Comparison of ENCODE assay signal across 9 cellular contexts in genomic region chr4:83145776-83146175, GRCh38. TPM values are rescaled to one million over a fixed set of nuclear protein-coding genes. Genes with fewer than 3 reads are reported as not detected.
DNase-seq lines count a peak whose midpoint lies in the region; ATAC-seq, FAIRE-seq and TF ChIP-seq lines count a peak whose summit lies in the region.
"Not testable (repeated sequence)": the region's sequence is repeated elsewhere in the genome, so short reads cannot be mapped to it uniquely, and the experiment has no call there.
"Had no signal": no experiment of that assay in that cellular context is flagged by ENCODE, and none has a peak within 500 bp of the region (broad histone marks: within the 10 kb centered on the region; RNA-seq: fewer than 3 reads in every experiment).

No MANE protein-coding gene starts in this region.

- not testable (repeated sequence) for H2BK120ac ChIP-seq in mesendoderm (ENCODE audit: low read depth, low read length)

- not testable (repeated sequence) for H3K27me3 Mint-ChIP-seq in activated T-cell treated with anti-CD3 and anti-CD28 coated beads, Interleukin-2, amount 50 U/mL, for 4 hours (ENCODE audit: low read depth); stimulated activated naive CD8-positive, alpha-beta T cell treated with anti-CD3 and anti-CD28 coated beads, Interleukin-15, Interleukin-2, amounts not matched to agents 100 ng/mL and 50 ng/mL, for 24 hours

- H3K9me3 ChIP-seq in GM12878 (replicated peaks; ENCODE audit: control insufficient read depth, insufficient read depth, low read length): not testable (repeated sequence)

- TF ChIP-seq CTCF in GM10248 (IDR thresholded peaks at IDR 0.05; ENCODE audit: control extremely low read depth, extremely low read depth, low read depth, missing control alignments) (peak; percentile 21), GM12878 (IDR thresholded peaks at IDR 0.05 in 2 of 3, conservative IDR thresholded peaks at IDR 0.05 in 1 of 3; ENCODE audit: control insufficient read depth in 2 of 3, extremely low read depth in 1 of 3, insufficient read depth in 1 of 3, low read depth in 3 of 3, low read length in 3 of 3) (peak in 1 of 3 experiments; percentile 5; a peak in 1 of 6 replicates)
- TF ChIP-seq CTCF in NB4 (IDR thresholded peaks at IDR 0.05; ENCODE audit: low read depth, low read length): not testable (repeated sequence)

- not testable (repeated sequence) for H2AK5ac ChIP-seq in mesendoderm (ENCODE audit: low read length)

- 54% methylated on average over 5 of the region's 5 CpGs for WGBS in GM12878 (ENCODE audit: insufficient coverage, insufficient replicate concordance, low lambda C conversion rate, missing lambda C conversion rate)
- WGBS in mesendoderm (ENCODE audit: extremely low coverage, insufficient coverage, low lambda C conversion rate): no CpG with 5 or more reads among the region's 5 CpGs

- not testable (repeated sequence) for H3K27ac ChIP-seq in GM12878 (ENCODE audit: control insufficient read depth, insufficient read depth); mesendoderm (ENCODE audit: low read depth, low read length)

- not testable (repeated sequence) for H3K36me3 ChIP-seq in GM12878 (ENCODE audit: control insufficient read depth in 2 of 2, insufficient read depth in 2 of 2, low read length in 1 of 2); mesendoderm (ENCODE audit: control insufficient read depth, insufficient read depth, low read length)

- not testable (repeated sequence) for H4K5ac ChIP-seq in mesendoderm (ENCODE audit: low read length)

- H4K20me1 ChIP-seq in GM12878 (ENCODE audit: control insufficient read depth, insufficient read depth): not testable (repeated sequence)

- H3K4ac ChIP-seq in mesendoderm (ENCODE audit: low read depth, low read length): not testable (repeated sequence)

- H3K9me3 Mint-ChIP-seq in activated T-cell treated with anti-CD3 and anti-CD28 coated beads, Interleukin-2, amount 50 U/mL, for 4 hours; stimulated activated naive CD8-positive, alpha-beta T cell treated with anti-CD3 and anti-CD28 coated beads, Interleukin-15, Interleukin-2, amounts not matched to agents 100 ng/mL and 50 ng/mL, for 24 hours: not testable (repeated sequence)

- H3K4me3 ChIP-seq in NB4 (ENCODE audit: low read depth, low read length); GM12878; mesendoderm (ENCODE audit: low read length): not testable (repeated sequence)

- intact Hi-C loops in GM12878 (cut with micrococcal nuclease; ENCODE audit: unreplicated experiment): not testable (repeated sequence)

- not testable (repeated sequence) for H3K4me1 ChIP-seq in GM12878 (ENCODE audit: control insufficient read depth, insufficient read depth, low read length); mesendoderm (ENCODE audit: control insufficient read depth, low read depth, low read length)

- not testable (repeated sequence) for H3K4me3 Mint-ChIP-seq in activated T-cell treated with anti-CD3 and anti-CD28 coated beads, Interleukin-2, amount 50 U/mL, for 4 hours; stimulated activated naive CD8-positive, alpha-beta T cell treated with anti-CD3 and anti-CD28 coated beads, Interleukin-15, Interleukin-2, amounts not matched to agents 100 ng/mL and 50 ng/mL, for 24 hours

- H3K27ac Mint-ChIP-seq in stimulated activated naive CD8-positive, alpha-beta T cell treated with anti-CD3 and anti-CD28 coated beads, Interleukin-15, Interleukin-2, amounts not matched to agents 100 ng/mL and 50 ng/mL, for 24 hours: peak overlapping the region; percentile 47

- not testable (repeated sequence) for BruUV-seq in GM12878 (replicated peaks; lab: Mats Ljungman, UMichigan)

- not testable (repeated sequence) for H3K23ac ChIP-seq in mesendoderm (ENCODE audit: low read length)

- TF ChIP-seq EP300 in GM12878 (IDR thresholded peaks at IDR 0.05; ENCODE audit: borderline replicate concordance in 1 of 2, control insufficient read depth in 1 of 2, low read depth in 2 of 2, low read length in 2 of 2): not testable (repeated sequence)

- SMC1A ChIA-PET in GM12878 (lab: Charles Lee; ENCODE audit: uncharacterized antibody, unreplicated experiment): interaction anchor here (1.0 to 3.3 kb wide), 11 partner anchors 9 to 111 kb away, joined by 3 to 14 read pairs (median 3); no protein-coding TSS in a partner anchor

- DNase-seq in GM10248 (ENCODE audit: extremely low spot score); activated T-cell treated with anti-CD3 and anti-CD28 coated beads, Interleukin-2, amount 50 U/mL, for 4 hours; GM12878 (ENCODE audit: low read depth, low spot score): not testable (repeated sequence)
- DNase-seq in NB4 (ENCODE audit: low read depth): peak; percentile 28
- DNase-seq in activated CD4-positive, alpha-beta T cell treated with anti-CD3 and anti-CD28 coated beads for 48 hours: peak; percentile 54
- DNase-seq in mesendoderm: peak; percentile 29
- DNase-seq in stimulated activated CD4-positive, alpha-beta T cell treated with anti-CD3 and anti-CD28 coated beads, Interleukin-4, amount 100 ng/mL, for 24 hours: peak; percentile 25

- H3K79me1 ChIP-seq in mesendoderm (ENCODE audit: low read length): not testable (repeated sequence)

- not testable (repeated sequence) for H3K36me3 Mint-ChIP-seq in activated T-cell treated with anti-CD3 and anti-CD28 coated beads, Interleukin-2, amount 50 U/mL, for 4 hours (ENCODE audit: insufficient read depth); stimulated activated naive CD8-positive, alpha-beta T cell treated with anti-CD3 and anti-CD28 coated beads, Interleukin-15, Interleukin-2, amounts not matched to agents 100 ng/mL and 50 ng/mL, for 24 hours (ENCODE audit: low read depth)

- POLR2A ChIA-PET in GM10248 (lab: Yijun Ruan, JAX): not testable (repeated sequence)
- POLR2A ChIA-PET in GM12878 (lab: Charles Lee): interaction anchor here (0.8 kb wide), 1 partner anchor 31 kb away, joined by 3 read pairs; no protein-coding TSS in a partner anchor

- RAD21 ChIA-PET in GM12878 (lab: Charles Lee; ENCODE audit: unreplicated experiment): interaction anchor here (1.2 kb wide), 1 partner anchor 70 kb away, joined by 3 read pairs; no protein-coding TSS in a partner anchor

- H3K4me1 Mint-ChIP-seq in activated T-cell treated with anti-CD3 and anti-CD28 coated beads, Interleukin-2, amount 50 U/mL, for 4 hours (ENCODE audit: low read depth): peaks cover 20% of the 10 kb centered on the region
- H3K4me1 Mint-ChIP-seq in stimulated activated naive CD8-positive, alpha-beta T cell treated with anti-CD3 and anti-CD28 coated beads, Interleukin-15, Interleukin-2, amounts not matched to agents 100 ng/mL and 50 ng/mL, for 24 hours (ENCODE audit: low read depth): peaks cover 39% of the 10 kb centered on the region

- in situ Hi-C loops in GM12878 (cut with MboI): not testable (repeated sequence)

- TF ChIP-seq POLR2A in NB4 (IDR thresholded peaks at IDR 0.05; ENCODE audit: extremely low read depth, insufficient read length); GM12878 (IDR thresholded peaks at IDR 0.05; ENCODE audit: low read depth, low read length): not testable (repeated sequence)

- not testable (repeated sequence) for H3K79me2 ChIP-seq in GM12878 (ENCODE audit: control insufficient read depth, insufficient read depth, low read length); mesendoderm (ENCODE audit: control insufficient read depth, insufficient read depth, low read length)

- H3K9ac ChIP-seq in GM12878 (ENCODE audit: control insufficient read depth, insufficient read depth, low read length); mesendoderm (ENCODE audit: low read length): not testable (repeated sequence)

- CTCF ChIA-PET in GM10248 (lab: Yijun Ruan, JAX): interaction anchor here (1.5 kb wide), 1 partner anchor 27 kb away, joined by 3 read pairs; no protein-coding TSS in a partner anchor
- CTCF ChIA-PET in GM12878 (lab: Yijun Ruan, JAX): interaction anchor here (1.0 to 2.7 kb wide), 7 partner anchors 17 to 107 kb away, joined by 3 to 6 read pairs (median 4); no protein-coding TSS in a partner anchor

- not testable (repeated sequence) for H3K4me2 ChIP-seq in GM12878 (ENCODE audit: control insufficient read depth, insufficient read depth); mesendoderm (ENCODE audit: low read length)

- not testable (repeated sequence) for H3K56ac ChIP-seq in mesendoderm (ENCODE audit: low read length)

- FAIRE-seq in GM12878 (lab: Jason Lieb, UNC): not testable (repeated sequence)

- peak overlapping the region; percentile 28 for H3K18ac ChIP-seq in mesendoderm (ENCODE audit: low read length)

- H3K27me3 ChIP-seq in GM12878 (replicated peaks in 1 of 2; ENCODE audit: control insufficient read depth in 2 of 2, insufficient read depth in 2 of 2, low read length in 1 of 2); mesendoderm (ENCODE audit: insufficient read depth, low read length, poor library complexity): not testable (repeated sequence)

- H4K8ac ChIP-seq in mesendoderm (ENCODE audit: low read depth, low read length): not testable (repeated sequence)

- not testable (repeated sequence) for H2AFZ ChIP-seq in GM12878 (ENCODE audit: control insufficient read depth, low read depth, low read length)

- peak; percentile 74 to 79 for ATAC-seq in activated T-cell treated with anti-CD3 and anti-CD28 coated beads, Interleukin-2, amount 50 U/mL, for 4 hours
- ATAC-seq in GM12878: peak; percentile 78

- H2BK15ac ChIP-seq in mesendoderm (replicated peaks; ENCODE audit: low read depth): not testable (repeated sequence)

- peak; percentile 36; the same call in 1 of the 2 replicates for TF ChIP-seq RAD21 in GM12878 (IDR thresholded peaks at IDR 0.05; ENCODE audit: insufficient read depth, low read depth, low read length)

- H2BK5ac ChIP-seq in mesendoderm (ENCODE audit: low read length): not testable (repeated sequence)

RNA-seq across cellular contexts. Expression of gene PLAC8, which starts 31.2 kb away (rescaled TPM):
- total RNA-seq in activated T-cell treated with anti-CD3 and anti-CD28 coated beads, Interleukin-2, amount 50 U/mL, for 4 hours: 10 to 100 TPM; 11.8 to 14.9 (median 14.3) TPM
- total RNA-seq in GM12878 (2013; cell fraction: nucleolus; rRNA removed): 200 and 211 TPM in 2 replicates
- total RNA-seq in GM12878 (2014; rRNA removed): 214 and 265 TPM in 2 replicates
- 316 and 317 TPM in 2 replicates for total RNA-seq in GM12878 (2014; rRNA removed; fragmentation: Illumina TruSeq; extraction: Trizol)
- total RNA-seq in GM12878 (2021): 238 and 239 TPM in 2 replicates
- 78.9 TPM for polyA plus RNA-seq in GM12878 (2011; ENCODE audit: low read depth)
- 841 and 1,037 TPM in 2 replicates for polyA plus RNA-seq in GM12878 (2011; rRNA removed)
- 429 and 464 TPM in 2 replicates for polyA plus RNA-seq in GM12878 (2011; cell fraction: cytosol; rRNA removed)
- 219 and 352 TPM in 2 replicates for polyA plus RNA-seq in GM12878 (2011; cell fraction: nucleus; rRNA removed)
- polyA plus RNA-seq in GM12878 (2012): 70.6 and 120 TPM in 2 replicates
- 311 and 417 TPM in 2 replicates for polyA plus RNA-seq in GM12878 (2014; fragmentation: Illumina TruSeq; extraction: Trizol)
- 100 to 1,000 TPM; 405 to 441 TPM for polyA plus RNA-seq in GM12878 (2014; fragmentation: Nextera tagmentation; extraction: Ambion mirVana)
- polyA plus RNA-seq in GM12878 (2014; rRNA removed): 239 and 276 TPM in 2 replicates
- polyA plus RNA-seq in GM12878 (2016; fragmentation: Nextera tagmentation; extraction: Ambion mirVana): 100 to 1,000 TPM; 379 to 404 TPM
- polyA minus RNA-seq in GM12878 (2011; rRNA and poly(A)+ RNA removed): 407 and 416 TPM in 2 replicates
- polyA minus RNA-seq in GM12878 (2011; cell fraction: cytosol; rRNA and poly(A)+ RNA removed): 98.6 and 123 TPM in 2 replicates
- 44.1 and 55.6 TPM in 2 replicates for polyA minus RNA-seq in GM12878 (2011; cell fraction: nucleus; rRNA and poly(A)+ RNA removed)
- 3.6 TPM for polyA plus RNA-seq in mesendoderm (2013, experiment 1 of 2)
- 3.0 TPM for polyA plus RNA-seq in mesendoderm (2013, experiment 2 of 2)
- total RNA-seq: cardiac muscle cell had no signal

Comparison
In these comparisons a context has a peak if more than half of its experiments do, and no peak if none do; other contexts are left out.
1. RNA of gene PLAC8, which starts 31.2 kb away (total RNA-seq): 200 to 317 TPM in GM12878; 11.8 to 14.9 TPM in activated T-cell treated with anti-CD3 and anti-CD28 coated beads, Interleukin-2, amount 50 U/mL, for 4 hours; every median in the first group is over 10 times any median in the second.